Comparison of ENCODE assay signal across 9 cellular contexts in the genomic region with DNA sequence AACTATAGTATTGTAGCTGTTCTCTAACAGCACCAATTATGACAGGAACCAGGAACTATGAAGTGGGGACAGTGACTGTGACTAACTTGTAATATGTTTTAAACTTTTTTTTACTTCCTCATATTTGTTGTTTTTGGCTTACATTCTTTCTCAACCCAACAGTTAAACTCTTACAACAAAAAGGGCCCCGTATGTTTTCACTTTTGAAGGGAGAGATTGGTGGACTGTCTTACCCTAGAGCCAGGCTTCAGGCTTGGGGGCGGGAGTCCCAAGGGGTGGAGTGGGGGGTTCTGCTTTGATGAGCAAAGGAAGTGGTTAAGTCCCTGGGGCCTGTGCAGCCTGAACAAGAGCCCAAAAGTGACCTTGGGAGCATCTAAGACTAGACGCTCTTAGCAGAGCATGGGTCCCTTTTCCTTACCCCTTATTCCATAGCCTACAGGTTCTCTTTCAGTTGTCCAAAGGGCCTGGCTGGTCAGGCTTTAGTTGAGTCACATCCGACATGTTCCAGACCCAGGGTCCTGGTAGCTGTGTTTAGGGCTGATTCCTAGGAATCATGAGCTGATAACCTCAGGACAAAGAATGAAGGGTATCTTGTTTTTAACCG. TPM values are rescaled to one million over a fixed set of nuclear protein-coding genes. Genes with fewer than 3 reads are reported as not detected.
DNase-seq lines count a peak whose midpoint lies in the region; ATAC-seq and TF ChIP-seq lines count a peak whose summit lies in the region.
"Had no signal": no experiment of that assay in that cellular context is flagged by ENCODE, and none has a peak within 500 bp of the region (broad histone marks: within the 10 kb centered on the region; RNA-seq: fewer than 3 reads in every experiment).

No MANE protein-coding gene starts in this region.

- peaks cover 10% of the 10 kb centered on the region for H3K4me1 ChIP-seq in skeletal muscle satellite cell (ENCODE audit: control insufficient read depth, insufficient read depth, low read length)
- no peaks in the 10 kb centered on the region for H3K4me1 ChIP-seq in GM23338 (ENCODE audit: insufficient read depth)

- H3K9me3 ChIP-seq in skeletal muscle satellite cell (replicated peaks; ENCODE audit: low read length): no peaks in the 10 kb centered on the region

- H3K9me3 Mint-ChIP-seq in chondrocyte (ENCODE audit: low read depth): no peaks in the 10 kb centered on the region
- H3K9me3 Mint-ChIP-seq in GM23338: no peaks in the 10 kb centered on the region; the same call in 2 of the 3 replicates

- H3K4me2 ChIP-seq in skeletal muscle satellite cell (ENCODE audit: low read length) (peak overlapping the region; percentile 31), GM23338 (no peak overlapping the region)

- no peak for TF ChIP-seq CTCF in GM12865 (IDR thresholded peaks at IDR 0.05; ENCODE audit: insufficient read depth, low read depth, low read length, missing control alignments)
- no peak for TF ChIP-seq CTCF in chondrocyte (IDR thresholded peaks at IDR 0.05)
- TF ChIP-seq CTCF in GM23338 (conservative IDR thresholded peaks at IDR 0.05; ENCODE audit: low read depth in 2 of 2): no peak

- no peaks in the 10 kb centered on the region for H3K36me3 Mint-ChIP-seq in chondrocyte (ENCODE audit: low read depth)
- no peaks in the 10 kb centered on the region for H3K36me3 Mint-ChIP-seq in GM23338 (ENCODE audit: low read depth)

- no peaks in the 10 kb centered on the region for H3K79me2 ChIP-seq in GM23338 (replicated peaks; ENCODE audit: insufficient read depth)

- no peak overlapping the region for H3K9ac ChIP-seq in skeletal muscle satellite cell (ENCODE audit: low read depth, low read length)

- H3K9me2 ChIP-seq in GM23338 (ENCODE audit: insufficient read depth): no peaks in the 10 kb centered on the region

- H3K4me1 Mint-ChIP-seq in chondrocyte (ENCODE audit: low read depth) (peaks cover 16% of the 10 kb centered on the region), GM23338 (no peaks in the 10 kb centered on the region)
- H3K4me1 Mint-ChIP-seq: nephron had no signal

- H3F3A ChIP-seq in GM23338 (replicated peaks; ENCODE audit: low read depth): no peaks in the 10 kb centered on the region

- H3K27me3 Mint-ChIP-seq in chondrocyte (ENCODE audit: low read depth) (no peaks in the 10 kb centered on the region), GM23338 (ENCODE audit: insufficient read depth, low read depth, poor library complexity) (peaks cover 2% of the 10 kb centered on the region)

- H3K36me3 ChIP-seq in skeletal muscle satellite cell (ENCODE audit: insufficient read depth, low read length): no peaks in the 10 kb centered on the region
- H3K36me3 ChIP-seq in GM23338 (ENCODE audit: insufficient read depth): no peaks in the 10 kb centered on the region

- DNase-seq in GM12865 (ENCODE audit: low read depth): peak; percentile 97
- peak; percentile 43 for DNase-seq in KG1 (lab: John Stamatoyannopoulos, UW)
- DNase-seq in chondrocyte (ENCODE audit: low spot score): no peak
- DNase-seq in HuH-7.5 (ENCODE audit: low spot score): no peak
- no peak for DNase-seq in GM23338 (ENCODE audit: low spot score)
- no peak for DNase-seq in DMS153 (lab: John Stamatoyannopoulos, UW)

- H3K27me3 ChIP-seq in skeletal muscle satellite cell (ENCODE audit: control insufficient read depth, insufficient read depth, low read length) (no peaks in the 10 kb centered on the region), GM23338 (ENCODE audit: insufficient read depth) (no peaks in the 10 kb centered on the region)

- 0 out of 2 replicates have a peak, but pooled peaks cover 3% of the 10 kb centered on the region for H4K20me1 ChIP-seq in GM23338 (replicated peaks; ENCODE audit: insufficient read depth)

- H3K4me3 Mint-ChIP-seq in chondrocyte (ENCODE audit: unreplicated experiment): no peak overlapping the region
- no peak overlapping the region for H3K4me3 Mint-ChIP-seq in GM23338
- H3K4me3 Mint-ChIP-seq: nephron had no signal

- H3K27ac Mint-ChIP-seq in chondrocyte (ENCODE audit: unreplicated experiment) (peak overlapping the region; percentile 77), GM23338 (no peak overlapping the region)

- H3K27ac ChIP-seq in GM23338 (ENCODE audit: low read depth): no peak overlapping the region

- ATAC-seq in GM21447 (IDR thresholded peaks at IDR 0.05; ENCODE audit: unreplicated experiment) (peak; percentile 99), GM23338 (no peak)

- H3K4me3 ChIP-seq in GM12865 (ENCODE audit: low read depth, low read length) (peak overlapping the region; percentile 56), skeletal muscle satellite cell (ENCODE audit: low read length) (no peak overlapping the region), GM23338 (no peak overlapping the region)

- H2AFZ ChIP-seq in GM23338: no peak overlapping the region

TF ChIP-seq in GM23338, 12 proteins besides CTCF, POLR2A, EP300 and RAD21 (continues in another document):
- no peak for TF ChIP-seq ZNF114 (CRISPR knock-in tag; IDR thresholded peaks at IDR 0.05)
- TF ChIP-seq, protein P1, sequence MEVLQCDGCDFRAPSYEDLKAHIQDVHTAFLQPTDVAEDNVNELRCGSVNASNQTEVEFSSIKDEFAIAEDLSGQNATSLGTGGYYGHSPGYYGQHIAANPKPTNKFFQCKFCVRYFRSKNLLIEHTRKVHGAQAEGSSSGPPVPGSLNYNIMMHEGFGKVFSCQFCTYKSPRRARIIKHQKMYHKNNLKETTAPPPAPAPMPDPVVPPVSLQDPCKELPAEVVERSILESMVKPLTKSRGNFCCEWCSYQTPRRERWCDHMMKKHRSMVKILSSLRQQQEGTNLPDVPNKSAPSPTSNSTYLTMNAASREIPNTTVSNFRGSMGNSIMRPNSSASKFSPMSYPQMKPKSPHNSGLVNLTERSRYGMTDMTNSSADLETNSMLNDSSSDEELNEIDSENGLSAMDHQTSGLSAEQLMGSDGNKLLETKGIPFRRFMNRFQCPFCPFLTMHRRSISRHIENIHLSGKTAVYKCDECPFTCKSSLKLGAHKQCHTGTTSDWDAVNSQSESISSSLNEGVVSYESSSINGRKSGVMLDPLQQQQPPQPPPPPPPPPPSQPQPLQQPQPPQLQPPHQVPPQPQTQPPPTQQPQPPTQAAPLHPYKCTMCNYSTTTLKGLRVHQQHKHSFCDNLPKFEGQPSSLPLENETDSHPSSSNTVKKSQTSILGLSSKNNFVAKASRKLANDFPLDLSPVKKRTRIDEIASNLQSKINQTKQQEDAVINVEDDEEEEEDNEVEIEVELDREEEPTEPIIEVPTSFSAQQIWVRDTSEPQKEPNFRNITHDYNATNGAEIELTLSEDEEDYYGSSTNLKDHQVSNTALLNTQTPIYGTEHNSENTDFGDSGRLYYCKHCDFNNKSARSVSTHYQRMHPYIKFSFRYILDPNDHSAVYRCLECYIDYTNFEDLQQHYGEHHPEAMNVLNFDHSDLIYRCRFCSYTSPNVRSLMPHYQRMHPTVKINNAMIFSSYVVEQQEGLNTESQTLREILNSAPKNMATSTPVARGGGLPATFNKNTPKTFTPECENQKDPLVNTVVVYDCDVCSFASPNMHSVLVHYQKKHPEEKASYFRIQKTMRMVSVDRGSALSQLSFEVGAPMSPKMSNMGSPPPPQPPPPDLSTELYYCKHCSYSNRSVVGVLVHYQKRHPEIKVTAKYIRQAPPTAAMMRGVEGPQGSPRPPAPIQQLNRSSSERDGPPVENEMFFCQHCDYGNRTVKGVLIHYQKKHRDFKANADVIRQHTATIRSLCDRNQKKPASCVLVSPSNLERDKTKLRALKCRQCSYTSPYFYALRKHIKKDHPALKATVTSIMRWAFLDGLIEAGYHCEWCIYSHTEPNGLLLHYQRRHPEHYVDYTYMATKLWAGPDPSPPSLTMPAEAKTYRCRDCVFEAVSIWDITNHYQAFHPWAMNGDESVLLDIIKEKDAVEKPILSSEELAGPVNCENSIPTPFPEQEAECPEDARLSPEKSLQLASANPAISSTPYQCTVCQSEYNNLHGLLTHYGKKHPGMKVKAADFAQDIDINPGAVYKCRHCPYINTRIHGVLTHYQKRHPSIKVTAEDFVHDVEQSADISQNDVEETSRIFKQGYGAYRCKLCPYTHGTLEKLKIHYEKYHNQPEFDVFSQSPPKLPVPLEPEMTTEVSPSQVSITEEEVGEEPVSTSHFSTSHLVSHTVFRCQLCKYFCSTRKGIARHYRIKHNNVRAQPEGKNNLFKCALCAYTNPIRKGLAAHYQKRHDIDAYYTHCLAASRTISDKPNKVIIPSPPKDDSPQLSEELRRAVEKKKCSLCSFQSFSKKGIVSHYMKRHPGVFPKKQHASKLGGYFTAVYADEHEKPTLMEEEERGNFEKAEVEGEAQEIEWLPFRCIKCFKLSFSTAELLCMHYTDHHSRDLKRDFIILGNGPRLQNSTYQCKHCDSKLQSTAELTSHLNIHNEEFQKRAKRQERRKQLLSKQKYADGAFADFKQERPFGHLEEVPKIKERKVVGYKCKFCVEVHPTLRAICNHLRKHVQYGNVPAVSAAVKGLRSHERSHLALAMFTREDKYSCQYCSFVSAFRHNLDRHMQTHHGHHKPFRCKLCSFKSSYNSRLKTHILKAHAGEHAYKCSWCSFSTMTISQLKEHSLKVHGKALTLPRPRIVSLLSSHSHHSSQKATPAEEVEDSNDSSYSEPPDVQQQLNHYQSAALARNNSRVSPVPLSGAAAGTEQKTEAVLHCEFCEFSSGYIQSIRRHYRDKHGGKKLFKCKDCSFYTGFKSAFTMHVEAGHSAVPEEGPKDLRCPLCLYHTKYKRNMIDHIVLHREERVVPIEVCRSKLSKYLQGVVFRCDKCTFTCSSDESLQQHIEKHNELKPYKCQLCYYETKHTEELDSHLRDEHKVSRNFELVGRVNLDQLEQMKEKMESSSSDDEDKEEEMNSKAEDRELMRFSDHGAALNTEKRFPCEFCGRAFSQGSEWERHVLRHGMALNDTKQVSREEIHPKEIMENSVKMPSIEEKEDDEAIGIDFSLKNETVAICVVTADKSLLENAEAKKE (CRISPR knock-in tag; IDR thresholded peaks at IDR 0.05): no peak
- TF ChIP-seq JUNB (IDR thresholded peaks at IDR 0.05; ENCODE audit: unreplicated experiment): no peak

RNA-seq across cellular contexts. Expression of gene STIM1, which starts 38.8 kb away (rescaled TPM):
- total RNA-seq in chondrocyte: 38.5 to 50.7 TPM (median 46.7 TPM) in 3 replicates
- total RNA-seq in skeletal muscle satellite cell (2012; rRNA removed): 26.6 and 28.2 TPM in 2 replicates
- 9.3 and 14.0 TPM in 2 replicates for total RNA-seq in GM23338 (2014; rRNA removed; shearing (Covaris generic))
- 3.5 and 3.9 TPM in 2 replicates for polyA plus RNA-seq in GM23338 (2016; fragmentation: Nextera tagmentation; extraction: Ambion mirVana)

RNA-seq across cellular contexts. Expression of gene RHOG, which starts 53.5 kb away (rescaled TPM):
- total RNA-seq in chondrocyte: 36.8 to 44.8 TPM (median 38.9 TPM) in 3 replicates
- total RNA-seq in skeletal muscle satellite cell (2012; rRNA removed): 17.0 and 24.1 TPM in 2 replicates
- 38.6 and 39.5 TPM in 2 replicates for total RNA-seq in GM23338 (2014; rRNA removed; shearing (Covaris generic))
- polyA plus RNA-seq in GM23338 (2016; fragmentation: Nextera tagmentation; extraction: Ambion mirVana): 23.2 and 26.3 TPM in 2 replicates

Comparison
In these comparisons a context has a peak if more than half of its experiments do, and no peak if none do; other contexts are left out.
1. DNase-seq: peak in GM12865 (single experiment) and KG1 (single experiment); none in chondrocyte (single experiment), HuH-7.5 (single experiment), GM23338 (single experiment) and DMS153 (single experiment).